ENCODE assay signal across 20 cellular contexts in genomic region chr11:45828996-45829395, GRCh38.
"Had no signal": no experiment of that assay in that cellular context is flagged by ENCODE, and none has a peak within 500 bp of the region (broad histone marks: within the 10 kb centered on the region; RNA-seq: fewer than 3 reads in every experiment).

No MANE protein-coding gene starts in this region.

- ATAC-seq: K562, SK-N-SH treated with all-trans-retinoic acid at 6 μM for 48 hours had no signal

- H3K9me3 Mint-ChIP-seq: IgD-negative memory B cell had no signal

- H3K27ac ChIP-seq: HL-60, KMS-11, RWPE1 had no signal

- DNase-seq: Kasumi-1, MM.1S, NCI-H1048, NCI-H1105 treated with DMSO at 0.1 percent for 48 hours, NCI-H1417 treated with DMSO at 0.1 percent for 48 hours, NCI-H146, NCI-H1694 treated with DMSO at 0.1 percent for 48 hours, NCI-H1930, NCI-H2081, NCI-H2107, NCI-H524, NCI-H526 treated with DMSO at 0.1 percent for 48 hours, NCI-H748 treated with DMSO at 0.1 percent for 48 hours, SHP77 had no signal

- H3K36me3 Mint-ChIP-seq: IgD-negative memory B cell had no signal

- H3K27ac Mint-ChIP-seq: IgD-negative memory B cell had no signal

- H3K4me3 ChIP-seq: K562 had no signal

- H3K4me2 ChIP-seq: KMS-11 had no signal
